Comparison of ENCODE assay signal across 1 cellular context in the genomic region with DNA sequence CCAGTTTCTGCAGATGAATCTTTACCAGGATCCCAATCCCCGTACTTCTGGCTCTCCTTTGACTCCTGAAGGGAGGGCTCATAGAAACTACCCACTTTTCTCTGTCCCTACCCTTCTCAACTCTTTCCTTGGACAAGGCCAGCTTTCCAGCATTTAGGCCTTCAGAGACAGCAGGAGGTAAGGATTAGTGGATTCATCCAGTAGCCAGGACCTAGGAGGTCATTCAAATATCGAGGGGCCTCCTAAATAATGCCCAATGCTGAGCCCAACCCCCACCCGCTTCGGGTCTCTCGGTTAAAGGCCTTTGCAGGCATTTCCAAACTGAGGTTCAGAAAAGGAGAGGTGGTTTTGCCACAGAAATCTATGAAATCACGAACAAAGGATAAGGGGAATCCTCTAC.
TF ChIP-seq lines count a peak whose summit lies in the region.

No MANE protein-coding gene starts in this region.

TF ChIP-seq in GM23338, 12 proteins besides CTCF, POLR2A, EP300 and RAD21 (continued from another document):
- TF ChIP-seq, protein P1, sequence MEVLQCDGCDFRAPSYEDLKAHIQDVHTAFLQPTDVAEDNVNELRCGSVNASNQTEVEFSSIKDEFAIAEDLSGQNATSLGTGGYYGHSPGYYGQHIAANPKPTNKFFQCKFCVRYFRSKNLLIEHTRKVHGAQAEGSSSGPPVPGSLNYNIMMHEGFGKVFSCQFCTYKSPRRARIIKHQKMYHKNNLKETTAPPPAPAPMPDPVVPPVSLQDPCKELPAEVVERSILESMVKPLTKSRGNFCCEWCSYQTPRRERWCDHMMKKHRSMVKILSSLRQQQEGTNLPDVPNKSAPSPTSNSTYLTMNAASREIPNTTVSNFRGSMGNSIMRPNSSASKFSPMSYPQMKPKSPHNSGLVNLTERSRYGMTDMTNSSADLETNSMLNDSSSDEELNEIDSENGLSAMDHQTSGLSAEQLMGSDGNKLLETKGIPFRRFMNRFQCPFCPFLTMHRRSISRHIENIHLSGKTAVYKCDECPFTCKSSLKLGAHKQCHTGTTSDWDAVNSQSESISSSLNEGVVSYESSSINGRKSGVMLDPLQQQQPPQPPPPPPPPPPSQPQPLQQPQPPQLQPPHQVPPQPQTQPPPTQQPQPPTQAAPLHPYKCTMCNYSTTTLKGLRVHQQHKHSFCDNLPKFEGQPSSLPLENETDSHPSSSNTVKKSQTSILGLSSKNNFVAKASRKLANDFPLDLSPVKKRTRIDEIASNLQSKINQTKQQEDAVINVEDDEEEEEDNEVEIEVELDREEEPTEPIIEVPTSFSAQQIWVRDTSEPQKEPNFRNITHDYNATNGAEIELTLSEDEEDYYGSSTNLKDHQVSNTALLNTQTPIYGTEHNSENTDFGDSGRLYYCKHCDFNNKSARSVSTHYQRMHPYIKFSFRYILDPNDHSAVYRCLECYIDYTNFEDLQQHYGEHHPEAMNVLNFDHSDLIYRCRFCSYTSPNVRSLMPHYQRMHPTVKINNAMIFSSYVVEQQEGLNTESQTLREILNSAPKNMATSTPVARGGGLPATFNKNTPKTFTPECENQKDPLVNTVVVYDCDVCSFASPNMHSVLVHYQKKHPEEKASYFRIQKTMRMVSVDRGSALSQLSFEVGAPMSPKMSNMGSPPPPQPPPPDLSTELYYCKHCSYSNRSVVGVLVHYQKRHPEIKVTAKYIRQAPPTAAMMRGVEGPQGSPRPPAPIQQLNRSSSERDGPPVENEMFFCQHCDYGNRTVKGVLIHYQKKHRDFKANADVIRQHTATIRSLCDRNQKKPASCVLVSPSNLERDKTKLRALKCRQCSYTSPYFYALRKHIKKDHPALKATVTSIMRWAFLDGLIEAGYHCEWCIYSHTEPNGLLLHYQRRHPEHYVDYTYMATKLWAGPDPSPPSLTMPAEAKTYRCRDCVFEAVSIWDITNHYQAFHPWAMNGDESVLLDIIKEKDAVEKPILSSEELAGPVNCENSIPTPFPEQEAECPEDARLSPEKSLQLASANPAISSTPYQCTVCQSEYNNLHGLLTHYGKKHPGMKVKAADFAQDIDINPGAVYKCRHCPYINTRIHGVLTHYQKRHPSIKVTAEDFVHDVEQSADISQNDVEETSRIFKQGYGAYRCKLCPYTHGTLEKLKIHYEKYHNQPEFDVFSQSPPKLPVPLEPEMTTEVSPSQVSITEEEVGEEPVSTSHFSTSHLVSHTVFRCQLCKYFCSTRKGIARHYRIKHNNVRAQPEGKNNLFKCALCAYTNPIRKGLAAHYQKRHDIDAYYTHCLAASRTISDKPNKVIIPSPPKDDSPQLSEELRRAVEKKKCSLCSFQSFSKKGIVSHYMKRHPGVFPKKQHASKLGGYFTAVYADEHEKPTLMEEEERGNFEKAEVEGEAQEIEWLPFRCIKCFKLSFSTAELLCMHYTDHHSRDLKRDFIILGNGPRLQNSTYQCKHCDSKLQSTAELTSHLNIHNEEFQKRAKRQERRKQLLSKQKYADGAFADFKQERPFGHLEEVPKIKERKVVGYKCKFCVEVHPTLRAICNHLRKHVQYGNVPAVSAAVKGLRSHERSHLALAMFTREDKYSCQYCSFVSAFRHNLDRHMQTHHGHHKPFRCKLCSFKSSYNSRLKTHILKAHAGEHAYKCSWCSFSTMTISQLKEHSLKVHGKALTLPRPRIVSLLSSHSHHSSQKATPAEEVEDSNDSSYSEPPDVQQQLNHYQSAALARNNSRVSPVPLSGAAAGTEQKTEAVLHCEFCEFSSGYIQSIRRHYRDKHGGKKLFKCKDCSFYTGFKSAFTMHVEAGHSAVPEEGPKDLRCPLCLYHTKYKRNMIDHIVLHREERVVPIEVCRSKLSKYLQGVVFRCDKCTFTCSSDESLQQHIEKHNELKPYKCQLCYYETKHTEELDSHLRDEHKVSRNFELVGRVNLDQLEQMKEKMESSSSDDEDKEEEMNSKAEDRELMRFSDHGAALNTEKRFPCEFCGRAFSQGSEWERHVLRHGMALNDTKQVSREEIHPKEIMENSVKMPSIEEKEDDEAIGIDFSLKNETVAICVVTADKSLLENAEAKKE (CRISPR knock-in tag; IDR thresholded peaks at IDR 0.05): peak; percentile 83; the same call in 1 of the 2 replicates
- no peak for TF ChIP-seq ZNF114 (CRISPR knock-in tag; IDR thresholded peaks at IDR 0.05)
- TF ChIP-seq NANOG (IDR thresholded peaks at IDR 0.05; ENCODE audit: borderline replicate concordance): no peak
- TF ChIP-seq, protein P2, sequence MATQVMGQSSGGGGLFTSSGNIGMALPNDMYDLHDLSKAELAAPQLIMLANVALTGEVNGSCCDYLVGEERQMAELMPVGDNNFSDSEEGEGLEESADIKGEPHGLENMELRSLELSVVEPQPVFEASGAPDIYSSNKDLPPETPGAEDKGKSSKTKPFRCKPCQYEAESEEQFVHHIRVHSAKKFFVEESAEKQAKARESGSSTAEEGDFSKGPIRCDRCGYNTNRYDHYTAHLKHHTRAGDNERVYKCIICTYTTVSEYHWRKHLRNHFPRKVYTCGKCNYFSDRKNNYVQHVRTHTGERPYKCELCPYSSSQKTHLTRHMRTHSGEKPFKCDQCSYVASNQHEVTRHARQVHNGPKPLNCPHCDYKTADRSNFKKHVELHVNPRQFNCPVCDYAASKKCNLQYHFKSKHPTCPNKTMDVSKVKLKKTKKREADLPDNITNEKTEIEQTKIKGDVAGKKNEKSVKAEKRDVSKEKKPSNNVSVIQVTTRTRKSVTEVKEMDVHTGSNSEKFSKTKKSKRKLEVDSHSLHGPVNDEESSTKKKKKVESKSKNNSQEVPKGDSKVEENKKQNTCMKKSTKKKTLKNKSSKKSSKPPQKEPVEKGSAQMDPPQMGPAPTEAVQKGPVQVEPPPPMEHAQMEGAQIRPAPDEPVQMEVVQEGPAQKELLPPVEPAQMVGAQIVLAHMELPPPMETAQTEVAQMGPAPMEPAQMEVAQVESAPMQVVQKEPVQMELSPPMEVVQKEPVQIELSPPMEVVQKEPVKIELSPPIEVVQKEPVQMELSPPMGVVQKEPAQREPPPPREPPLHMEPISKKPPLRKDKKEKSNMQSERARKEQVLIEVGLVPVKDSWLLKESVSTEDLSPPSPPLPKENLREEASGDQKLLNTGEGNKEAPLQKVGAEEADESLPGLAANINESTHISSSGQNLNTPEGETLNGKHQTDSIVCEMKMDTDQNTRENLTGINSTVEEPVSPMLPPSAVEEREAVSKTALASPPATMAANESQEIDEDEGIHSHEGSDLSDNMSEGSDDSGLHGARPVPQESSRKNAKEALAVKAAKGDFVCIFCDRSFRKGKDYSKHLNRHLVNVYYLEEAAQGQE (IDR thresholded peaks at IDR 0.05; ENCODE audit: unreplicated experiment): no peak
- TF ChIP-seq POLR2AphosphoS5 (IDR thresholded peaks at IDR 0.05; ENCODE audit: low read depth): no peak
- TF ChIP-seq EZH2 (IDR thresholded peaks at IDR 0.05; ENCODE audit: low read depth, unreplicated experiment): no peak
